Comparison of ENCODE assay signal across 22 cellular contexts in genomic region chr4:152992491-152992890, GRCh38.
"Had no signal": no experiment of that assay in that cellular context is flagged by ENCODE, and none has a peak within 500 bp of the region (broad histone marks: within the 10 kb centered on the region; RNA-seq: fewer than 3 reads in every experiment).

No MANE protein-coding gene starts in this region.

- H3K27ac ChIP-seq: breast epithelium had no signal

- H3K36me3 ChIP-seq: breast epithelium, Peyer's patch had no signal

- H3K27me3 ChIP-seq: breast epithelium, Peyer's patch had no signal

- FAIRE-seq: TTC549 had no signal

- DNase-seq: activated B cell treated with CpG ODN at 0.5 μM for 24 hours; activated CD4-positive, alpha-beta T cell treated with anti-CD3 and anti-CD28 coated beads for 1 hour; activated CD4-positive, alpha-beta T cell treated with anti-CD3 and anti-CD28 coated beads, Interleukin-2, amount 10 ng/mL, durations not matched to agents 24 days and 14 days; activated CD4-positive, alpha-beta T cell treated with anti-CD3 and anti-CD28 coated beads, Interleukin-2, amount 50 U/mL, for 48 hours; activated CD8-positive, alpha-beta memory T cell treated with anti-CD3 and anti-CD28 coated beads, Interleukin-2, amount 10 ng/mL, durations not matched to agents 7 days and 5 days; activated effector memory CD4-positive, alpha-beta T cell treated with Interleukin-2 at 50 U/mL for 16 hours; activated naive CD4-positive, alpha-beta T cell; activated T-cell treated with anti-CD3 and anti-CD28 coated beads, Interleukin-2, amount 50 U/mL, for 24 hours; aorta; MM.1S; NCI-H1105; NCI-H1436; NCI-H1694 treated with DMSO at 0.1 percent for 48 hours; NCI-H2029 treated with DMSO at 0.1 percent for 48 hours; NCI-H345; NCI-H526 treated with DMSO at 0.1 percent for 48 hours; SHP77 treated with DMSO at 0.1 percent for 48 hours; T-helper 17 cell; T-helper 9 cell had no signal

- H3K4me3 ChIP-seq: breast epithelium, Peyer's patch had no signal

- H3K9me3 ChIP-seq: breast epithelium, Peyer's patch had no signal
